Comparison of ENCODE assay signal across 16 cellular contexts in genomic region chrX:121902463-121902862, GRCh38.
"Had no signal": no experiment of that assay in that cellular context is flagged by ENCODE, and none has a peak within 500 bp of the region (broad histone marks: within the 10 kb centered on the region; RNA-seq: fewer than 3 reads in every experiment).

No MANE protein-coding gene starts in this region.

- H3K27ac ChIP-seq: heart left ventricle, neutrophil, transverse colon had no signal

- H3K36me3 ChIP-seq: heart left ventricle, neutrophil, transverse colon had no signal

- H3K4me3 ChIP-seq: heart left ventricle, mucosa of descending colon, transverse colon had no signal

- H3K9me3 ChIP-seq: mucosa of descending colon, neutrophil, transverse colon had no signal

- FAIRE-seq: islet of Langerhans had no signal

- H3K27me3 ChIP-seq: heart left ventricle, neutrophil, transverse colon had no signal

- DNase-seq: activated CD4-positive, alpha-beta T cell treated with anti-CD3 and anti-CD28 coated beads, Interleukin-2, amount 50 U/mL, for 48 hours; activated CD8-positive, alpha-beta memory T cell treated with anti-CD3 and anti-CD28 coated beads, Interleukin-2, amount 10 ng/mL, durations not matched to agents 7 days and 5 days; activated effector memory CD4-positive, alpha-beta T cell treated with anti-CD3 and anti-CD28 coated beads, Interleukin-2, amount 50 U/mL, for 16 hours; activated T-cell treated with anti-CD3 and anti-CD28 coated beads, Interleukin-2, amount 50 U/mL, for 24 hours; endodermal cell; foreskin fibroblast; heart left ventricle; mucosa of descending colon; naive thymus-derived CD8-positive, alpha-beta T cell; transverse colon had no signal

- ATAC-seq: activated CD4-positive, CD25-positive, alpha-beta regulatory T cell treated with anti-CD3 and anti-CD28 coated beads, Interleukin-2, amount 50 U/mL, for 24 hours; activated CD8-positive, alpha-beta memory T cell treated with anti-CD3 and anti-CD28 coated beads, Interleukin-2, amount 10 ng/mL, durations not matched to agents 7 days and 5 days; esophagus mucosa; heart left ventricle; left lobe of liver; mucosa of descending colon; naive thymus-derived CD8-positive, alpha-beta T cell; stimulated activated effector memory CD8-positive, alpha-beta T cell treated with anti-CD3 and anti-CD28 coated beads, Interleukin-12 subunit alpha, Interleukin-12 subunit beta, amount 100 ng/mL, for 72 hours had no signal

- H3K4me1 ChIP-seq: heart left ventricle, transverse colon had no signal
